Comparison of ENCODE assay signal across 10 cellular contexts in genomic region chr9:137194388-137194787, GRCh38. TPM values are rescaled to one million over a fixed set of nuclear protein-coding genes. Genes with fewer than 3 reads are reported as not detected.
DNase-seq lines count a peak whose midpoint lies in the region; ATAC-seq, FAIRE-seq and TF ChIP-seq lines count a peak whose summit lies in the region.
"Had no signal": no experiment of that assay in that cellular context is flagged by ENCODE, and none has a peak within 500 bp of the region (broad histone marks: within the 10 kb centered on the region; RNA-seq: fewer than 3 reads in every experiment).

No MANE protein-coding gene starts in this region.

- POLR2A ChIA-PET in CD8-positive, alpha-beta T cell (lab: Charles Lee): no interaction called here

- peaks cover 10% of the 10 kb centered on the region for H3K36me3 Mint-ChIP-seq in CD8-positive, alpha-beta T cell

- no peaks in the 10 kb centered on the region for H3K9me3 ChIP-seq in BLaER1
- H3K9me3 ChIP-seq in keratinocyte (ENCODE audit: control insufficient read depth, low read depth, low read length): no peaks in the 10 kb centered on the region
- no peaks in the 10 kb centered on the region for H3K9me3 ChIP-seq in CD8-positive, alpha-beta T cell (ENCODE audit: low read length)
- H3K9me3 ChIP-seq: thoracic aorta had no signal

- intact Hi-C loops in CD8-positive, alpha-beta T cell (cut with DNase I, micrococcal nuclease): no loop called here

- H3K27ac ChIP-seq in BLaER1 (no peak overlapping the region), keratinocyte (ENCODE audit: control insufficient read depth, insufficient read depth, low read length) (no peak overlapping the region)
- H3K27ac ChIP-seq in CD8-positive, alpha-beta T cell (ENCODE audit: low read depth, low read length): no peak overlapping the region
- H3K27ac ChIP-seq: thoracic aorta had no signal

- dilution Hi-C loops in keratinocyte (cut with MboI; ENCODE audit: extremely low pct_ligation_motif_present, low sequenced_read_pairs): no loop called here

- H3K4me2 ChIP-seq in BLaER1 (0 out of 2 replicates have a peak overlapping the region, but pooled peaks have one; percentile 5), keratinocyte (ENCODE audit: control insufficient read depth, extremely low read depth, insufficient read depth, low read depth, low read length) (peak overlapping the region; percentile 74)

- no peak for TF ChIP-seq CTCF in keratinocyte (optimal IDR thresholded peaks at IDR 0.05 in 1 of 3, IDR thresholded peaks at IDR 0.05 in 1 of 3, conservative IDR thresholded peaks at IDR 0.05 in 1 of 3; ENCODE audit: extremely low read depth in 1 of 3, insufficient read depth in 2 of 3, low read length in 3 of 3)
- TF ChIP-seq CTCF in CD8-positive, alpha-beta T cell (IDR thresholded peaks at IDR 0.05): no peak

- H3K79me2 ChIP-seq in keratinocyte (ENCODE audit: control insufficient read depth, insufficient read depth, low read length): peaks cover 17% of the 10 kb centered on the region

- H4K20me1 ChIP-seq in BLaER1 (peaks cover 94% of the 10 kb centered on the region), keratinocyte (ENCODE audit: control insufficient read depth, extremely low read depth, insufficient read depth, low read length) (peaks cover 7% of the 10 kb centered on the region)

- no peaks in the 10 kb centered on the region for H3K27me3 Mint-ChIP-seq in CD8-positive, alpha-beta T cell (ENCODE audit: low read depth)

- peaks cover 2% of the 10 kb centered on the region; the same call in 1 of the 2 replicates for H3K27me3 ChIP-seq in BLaER1
- peaks cover 3% of the 10 kb centered on the region for H3K27me3 ChIP-seq in keratinocyte (ENCODE audit: control insufficient read depth, extremely low read depth, insufficient read depth, low read length)
- no peaks in the 10 kb centered on the region for H3K27me3 ChIP-seq in CD8-positive, alpha-beta T cell (ENCODE audit: insufficient read depth, low read length)

- no peak overlapping the region for H2AFZ ChIP-seq in keratinocyte (ENCODE audit: control insufficient read depth, low read length)

- peaks cover 42% of the 10 kb centered on the region for H3K36me3 ChIP-seq in BLaER1
- peaks cover 9 to 13% of the 10 kb centered on the region in 2 experiments for H3K36me3 ChIP-seq in keratinocyte (ENCODE audit: control insufficient read depth in 2 of 2, extremely low read depth in 1 of 2, insufficient read depth in 2 of 2, low read length in 2 of 2)
- no peaks in the 10 kb centered on the region for H3K36me3 ChIP-seq in CD8-positive, alpha-beta T cell (ENCODE audit: insufficient read depth, low read length)

- H3K9me3 Mint-ChIP-seq in CD8-positive, alpha-beta T cell: no peaks in the 10 kb centered on the region

- H3K4me1 Mint-ChIP-seq in CD8-positive, alpha-beta T cell (ENCODE audit: low read depth): peaks cover 12% of the 10 kb centered on the region

- FAIRE-seq in RCC 7860 (lab: Jason Lieb, UNC) (no peak), keratinocyte (lab: Jason Lieb, UNC) (no peak)

- no peak for ATAC-seq in HG02981 (IDR thresholded peaks at IDR 0.05; ENCODE audit: unreplicated experiment)
- no peak for ATAC-seq in CD8-positive, alpha-beta T cell

- H3K9ac ChIP-seq in BLaER1: peak overlapping the region; percentile 48
- peak overlapping the region; percentile 28 for H3K9ac ChIP-seq in keratinocyte (ENCODE audit: control insufficient read depth, extremely low read depth, insufficient read depth, low read length)

- no peak overlapping the region for H3K4me3 ChIP-seq in BLaER1
- H3K4me3 ChIP-seq in keratinocyte (ENCODE audit: control insufficient read depth in 2 of 3, extremely low read depth in 1 of 3, insufficient read depth in 2 of 3, low read depth in 1 of 3, low read length in 3 of 3): peak overlapping the region in 1 of 3 experiments; percentile 12
- H3K4me3 ChIP-seq in CD8-positive, alpha-beta T cell (ENCODE audit: low read depth, low read length): no peak overlapping the region
- H3K4me3 ChIP-seq: thoracic aorta had no signal

- DNase-seq in RCC 7860 (ENCODE audit: low spot score) (peak; percentile 10), keratinocyte (ENCODE audit: low read depth, low spot score) (no peak), epidermal melanocyte (ENCODE audit: insufficient read length, low spot score) (no peak)
- DNase-seq in CD8-positive, alpha-beta T cell: no peak
- DNase-seq: amniotic stem cell; stimulated activated CD4-positive, alpha-beta T cell treated with anti-CD3 and anti-CD28 coated beads, Interleukin-4, amount 100 ng/mL, for 1 hour; T-helper 9 cell had no signal

- H3K27ac Mint-ChIP-seq in CD8-positive, alpha-beta T cell: no peak overlapping the region

- peaks cover 3% of the 10 kb centered on the region for H3K9me1 ChIP-seq in keratinocyte (ENCODE audit: control insufficient read depth, extremely low read depth, insufficient read depth, low read length)

- H3K4me3 Mint-ChIP-seq in CD8-positive, alpha-beta T cell: no peak overlapping the region

- H3K4me1 ChIP-seq in BLaER1 (peaks cover 78% of the 10 kb centered on the region), keratinocyte (ENCODE audit: control insufficient read depth, extremely low read depth, insufficient read depth, low read length) (peaks cover 38% of the 10 kb centered on the region)
- H3K4me1 ChIP-seq in CD8-positive, alpha-beta T cell (ENCODE audit: insufficient read depth, low read length): peaks cover 9% of the 10 kb centered on the region

- CTCF ChIA-PET in CD8-positive, alpha-beta T cell (lab: Charles Lee): interaction anchor here (1.0 to 1.7 kb wide), 3 partner anchors 42 to 45 kb away, joined by 4 to 5 read pairs (median 4); no protein-coding TSS in a partner anchor

RNA-seq across cellular contexts. Expression of gene SSNA1, which starts 5.9 kb away (rescaled TPM):
- 45.3 to 63.2 TPM (median 56.7 TPM) in 3 replicates for polyA plus RNA-seq in keratinocyte
- 29.9 TPM for polyA plus RNA-seq in keratinocyte (2011; ENCODE audit: low read depth)
- polyA plus RNA-seq in keratinocyte (2011; cell fraction: cytosol; rRNA removed): 29.0 and 62.0 TPM in 2 replicates
- polyA plus RNA-seq in keratinocyte (2011; cell fraction: nucleus; rRNA removed): 19.6 and 21.1 TPM in 2 replicates
- 35.5 and 82.8 TPM in 2 replicates for polyA plus RNA-seq in keratinocyte (2012; ENCODE audit: low replicate concordance)
- 18.6 to 38.3 TPM (median 23.0 TPM) in 3 replicates for polyA minus RNA-seq in keratinocyte
- 45.1 TPM for polyA minus RNA-seq in keratinocyte (2011; cell fraction: cytosol; rRNA and poly(A)+ RNA removed)
- 7.0 and 9.4 TPM in 2 replicates for polyA minus RNA-seq in keratinocyte (2011; cell fraction: nucleus; rRNA and poly(A)+ RNA removed)
- total RNA-seq in CD8-positive, alpha-beta T cell: 10 to 100 TPM; 28.8 to 29.6 TPM

RNA-seq across cellular contexts. Expression of gene ANAPC2, which starts 6.0 kb away (rescaled TPM):
- polyA plus RNA-seq in keratinocyte: 11.9 to 24.0 TPM (median 13.8 TPM) in 3 replicates
- polyA plus RNA-seq in keratinocyte (2011; ENCODE audit: low read depth): 21.5 TPM
- polyA plus RNA-seq in keratinocyte (2011; cell fraction: cytosol; rRNA removed): 3.5 and 7.7 TPM in 2 replicates
- polyA plus RNA-seq in keratinocyte (2011; cell fraction: nucleus; rRNA removed): 61.6 and 81.3 TPM in 2 replicates
- 16.2 and 18.6 TPM in 2 replicates for polyA plus RNA-seq in keratinocyte (2012; ENCODE audit: low replicate concordance)
- 14.4 to 24.1 TPM (median 15.5 TPM) in 3 replicates for polyA minus RNA-seq in keratinocyte
- polyA minus RNA-seq in keratinocyte (2011; cell fraction: cytosol; rRNA and poly(A)+ RNA removed): 52.2 TPM
- 23.4 and 24.1 TPM in 2 replicates for polyA minus RNA-seq in keratinocyte (2011; cell fraction: nucleus; rRNA and poly(A)+ RNA removed)
- total RNA-seq in CD8-positive, alpha-beta T cell: 100 to 1,000 TPM; 166 to 171 TPM

RNA-seq across cellular contexts. Expression of gene TPRN, which starts 6.2 kb away (rescaled TPM):
- polyA plus RNA-seq in keratinocyte: 1.1 to 2.2 TPM (median 1.6 TPM) in 3 replicates
- 0.76 TPM for polyA plus RNA-seq in keratinocyte (2011; ENCODE audit: low read depth)
- polyA plus RNA-seq in keratinocyte (2011; cell fraction: cytosol; rRNA removed): 0.91 and 2.2 TPM in 2 replicates
- polyA plus RNA-seq in keratinocyte (2011; cell fraction: nucleus; rRNA removed): 1.7 and 2.6 TPM in 2 replicates
- 3.6 and 6.3 TPM in 2 replicates for polyA plus RNA-seq in keratinocyte (2012; ENCODE audit: low replicate concordance)
- polyA minus RNA-seq in keratinocyte: 1.0 to 2.9 TPM (median 1.4 TPM) in 3 replicates
- 4.2 TPM for polyA minus RNA-seq in keratinocyte (2011; cell fraction: cytosol; rRNA and poly(A)+ RNA removed)
- polyA minus RNA-seq in keratinocyte (2011; cell fraction: nucleus; rRNA and poly(A)+ RNA removed): 2.1 and 2.2 TPM in 2 replicates
- total RNA-seq in CD8-positive, alpha-beta T cell: 1 to 10 TPM; 4.1 to 4.4 TPM

RNA-seq across cellular contexts. Expression of gene TMEM203, which starts 11.1 kb away (rescaled TPM):
- polyA plus RNA-seq in keratinocyte: 22.3 to 36.7 TPM (median 29.2 TPM) in 3 replicates
- 5.1 TPM for polyA plus RNA-seq in keratinocyte (2011; ENCODE audit: low read depth)
- 37.1 and 44.4 TPM in 2 replicates for polyA plus RNA-seq in keratinocyte (2011; cell fraction: cytosol; rRNA removed)
- 27.7 and 32.4 TPM in 2 replicates for polyA plus RNA-seq in keratinocyte (2011; cell fraction: nucleus; rRNA removed)
- polyA plus RNA-seq in keratinocyte (2012; ENCODE audit: low replicate concordance): 24.3 and 29.6 TPM in 2 replicates
- 13.2 to 26.1 TPM (median 17.9 TPM) in 3 replicates for polyA minus RNA-seq in keratinocyte
- polyA minus RNA-seq in keratinocyte (2011; cell fraction: cytosol; rRNA and poly(A)+ RNA removed): 32.4 TPM
- polyA minus RNA-seq in keratinocyte (2011; cell fraction: nucleus; rRNA and poly(A)+ RNA removed): 9.3 and 13.6 TPM in 2 replicates
- 10 to 100 TPM; 21.4 to 22.6 TPM for total RNA-seq in CD8-positive, alpha-beta T cell

RNA-seq across cellular contexts. Expression of gene NDOR1, which starts 11.1 kb away (rescaled TPM):
- 3.9 to 6.0 TPM (median 5.5 TPM) in 3 replicates for polyA plus RNA-seq in keratinocyte
- polyA plus RNA-seq in keratinocyte (2011; ENCODE audit: low read depth): 1.3 TPM
- 1.6 and 3.5 TPM in 2 replicates for polyA plus RNA-seq in keratinocyte (2011; cell fraction: cytosol; rRNA removed)
- 17.6 and 26.6 TPM in 2 replicates for polyA plus RNA-seq in keratinocyte (2011; cell fraction: nucleus; rRNA removed)
- polyA plus RNA-seq in keratinocyte (2012; ENCODE audit: low replicate concordance): 5.0 and 7.5 TPM in 2 replicates
- 3.0 to 6.4 TPM (median 4.6 TPM) in 3 replicates for polyA minus RNA-seq in keratinocyte
- 6.7 TPM for polyA minus RNA-seq in keratinocyte (2011; cell fraction: cytosol; rRNA and poly(A)+ RNA removed)
- 6.2 and 8.7 TPM in 2 replicates for polyA minus RNA-seq in keratinocyte (2011; cell fraction: nucleus; rRNA and poly(A)+ RNA removed)
- total RNA-seq in CD8-positive, alpha-beta T cell: 10 to 100 TPM; 18.6 to 23.1 TPM
